Comparison of ENCODE assay signal across 24 cellular contexts in the genomic region with DNA sequence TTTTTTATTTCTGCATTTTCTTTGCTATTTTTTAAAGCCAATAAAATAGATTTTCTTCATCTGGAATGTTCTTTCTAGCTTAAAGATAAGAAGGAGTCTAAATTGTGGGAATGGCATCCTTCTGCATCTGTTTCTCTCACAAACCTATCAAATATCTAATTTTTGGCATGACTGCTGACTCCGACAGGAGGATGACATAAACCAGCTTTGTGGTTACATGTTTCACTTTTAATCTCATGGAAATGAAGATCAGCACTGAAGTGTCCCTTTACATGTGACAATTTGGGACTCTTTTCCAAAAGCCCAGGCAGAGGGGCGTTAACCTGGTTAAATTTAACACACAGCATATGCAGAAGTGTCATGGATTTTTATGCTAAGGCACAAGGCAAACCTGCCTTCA.
"Had no signal": no experiment of that assay in that cellular context is flagged by ENCODE, and none has a peak within 500 bp of the region (broad histone marks: within the 10 kb centered on the region; RNA-seq: fewer than 3 reads in every experiment).

No MANE protein-coding gene starts in this region.

- H3K27me3 ChIP-seq: neural progenitor cell, right atrium auricular region, suprapubic skin, tibial artery had no signal

- H3K4me1 ChIP-seq: right atrium auricular region, suprapubic skin, tibial artery had no signal

- H3K9me3 Mint-ChIP-seq: activated naive CD4-positive, alpha-beta T cell treated with anti-CD3 and anti-CD28 coated beads, Interleukin-2, amount 10 ng/mL, durations not matched to agents 7 days and 5 days; activated naive CD8-positive, alpha-beta T cell treated with anti-CD3 and anti-CD28 coated beads, Interleukin-2, amount 10 ng/mL, durations not matched to agents 7 days and 5 days; activated T-cell treated with anti-CD3 and anti-CD28 coated beads, Interleukin-2, amount 50 U/mL, for 24 hours; immature natural killer cell; naive thymus-derived CD8-positive, alpha-beta T cell; neural progenitor cell had no signal

- H3K4me1 Mint-ChIP-seq: activated naive CD4-positive, alpha-beta T cell treated with anti-CD3 and anti-CD28 coated beads, Interleukin-2, amount 10 ng/mL, durations not matched to agents 7 days and 5 days; activated naive CD8-positive, alpha-beta T cell treated with anti-CD3 and anti-CD28 coated beads, Interleukin-2, amount 10 ng/mL, durations not matched to agents 7 days and 5 days; immature natural killer cell; naive thymus-derived CD8-positive, alpha-beta T cell; T-helper 17 cell had no signal

- H3K36me3 Mint-ChIP-seq: activated naive CD4-positive, alpha-beta T cell treated with anti-CD3 and anti-CD28 coated beads, Interleukin-2, amount 10 ng/mL, durations not matched to agents 7 days and 5 days; activated naive CD8-positive, alpha-beta T cell treated with anti-CD3 and anti-CD28 coated beads, Interleukin-2, amount 10 ng/mL, durations not matched to agents 7 days and 5 days; immature natural killer cell; mesothelial cell of epicardium; naive thymus-derived CD8-positive, alpha-beta T cell; neural progenitor cell had no signal

- DNase-seq: activated CD4-positive, alpha-beta T cell treated with anti-CD3 and anti-CD28 coated beads for 48 hours; activated CD4-positive, alpha-beta T cell treated with anti-CD3 and anti-CD28 coated beads, Interleukin-2, amount 50 U/mL, for 48 hours; activated CD8-positive, alpha-beta memory T cell treated with anti-CD3 and anti-CD28 coated beads, Interleukin-2, amount 50 U/mL, for 48 hours; activated gamma-delta T cell; activated naive CD4-positive, alpha-beta T cell treated with anti-CD3 and anti-CD28 coated beads, Interleukin-2, amount 10 ng/mL, durations not matched to agents 7 days and 5 days; activated naive CD8-positive, alpha-beta T cell treated with anti-CD3 and anti-CD28 coated beads, Interleukin-2, amount 10 ng/mL, durations not matched to agents 7 days and 5 days; activated T-cell treated with anti-CD3 and anti-CD28 coated beads, Interleukin-2, amount 50 U/mL, for 24 hours; caudate nucleus; foreskin fibroblast; head of caudate nucleus; hypothalamus; immature natural killer cell; naive thymus-derived CD8-positive, alpha-beta T cell; occipital lobe; stimulated activated naive CD4-positive, alpha-beta T cell; T-helper 17 cell; T1000; tibial artery; WERI-Rb-1 had no signal

- H3K9me3 ChIP-seq: right atrium auricular region, suprapubic skin, tibial artery had no signal

- H3K4me3 ChIP-seq: neural progenitor cell, right atrium auricular region, suprapubic skin, tibial artery had no signal

- H3K27ac ChIP-seq: neural progenitor cell, right atrium auricular region, suprapubic skin, tibial artery, WERI-Rb-1 had no signal

- ATAC-seq: activated CD4-positive, CD25-positive, alpha-beta regulatory T cell treated with anti-CD3 and anti-CD28 coated beads, Interleukin-2, amount 50 U/mL, for 24 hours; naive thymus-derived CD8-positive, alpha-beta T cell; T-helper 17 cell had no signal

- H3K4me3 Mint-ChIP-seq: activated naive CD4-positive, alpha-beta T cell treated with anti-CD3 and anti-CD28 coated beads, Interleukin-2, amount 10 ng/mL, durations not matched to agents 7 days and 5 days; activated naive CD8-positive, alpha-beta T cell treated with anti-CD3 and anti-CD28 coated beads, Interleukin-2, amount 10 ng/mL, durations not matched to agents 7 days and 5 days; activated T-cell treated with anti-CD3 and anti-CD28 coated beads, Interleukin-2, amount 50 U/mL, for 24 hours; immature natural killer cell; mesothelial cell of epicardium; naive thymus-derived CD8-positive, alpha-beta T cell; neural progenitor cell; T-helper 17 cell had no signal

- H3K36me3 ChIP-seq: neural progenitor cell, right atrium auricular region, suprapubic skin, tibial artery, WERI-Rb-1 had no signal

- H3K27ac Mint-ChIP-seq: activated naive CD4-positive, alpha-beta T cell treated with anti-CD3 and anti-CD28 coated beads, Interleukin-2, amount 10 ng/mL, durations not matched to agents 7 days and 5 days; activated naive CD8-positive, alpha-beta T cell treated with anti-CD3 and anti-CD28 coated beads, Interleukin-2, amount 10 ng/mL, durations not matched to agents 7 days and 5 days; activated T-cell treated with anti-CD3 and anti-CD28 coated beads, Interleukin-2, amount 50 U/mL, for 24 hours; immature natural killer cell; mesothelial cell of epicardium; naive thymus-derived CD8-positive, alpha-beta T cell; neural progenitor cell; T-helper 17 cell had no signal
